19 cellular contexts compared by ENCODE assay signal in genomic region chr22:36745301-36745995, GRCh38. TPM values are rescaled to one million over a fixed set of nuclear protein-coding genes. Genes with fewer than 3 reads are reported as not detected.
"Had no signal": no experiment of that assay in that cellular context is flagged by ENCODE, and none has a peak within 500 bp of the region (broad histone marks: within the 10 kb centered on the region; RNA-seq: fewer than 3 reads in every experiment).

No MANE protein-coding gene starts in this region.

- DNase-seq: activated CD4-positive, alpha-beta T cell treated with anti-CD3 and anti-CD28 coated beads for 1 hour; activated CD4-positive, alpha-beta T cell treated with anti-CD3 and anti-CD28 coated beads, Interleukin-2, amount 50 U/mL, for 4 hours; activated naive CD4-positive, alpha-beta T cell; activated naive CD8-positive, alpha-beta T cell treated with anti-CD3 and anti-CD28 coated beads, Interleukin-2, amount 10 ng/mL, durations not matched to agents 7 days and 5 days; activated T-cell treated with anti-CD3 and anti-CD28 coated beads for 4 hours; anterior cingulate cortex; brain microvascular endothelial cell; left ventricle myocardium inferior; mesenchymal stem cell; naive thymus-derived CD8-positive, alpha-beta T cell; nucleus accumbens; T-helper 1 cell; T1000 had no signal

- H3K9me3 ChIP-seq: left ventricle myocardium inferior, right atrium auricular region had no signal

- H3K4me3 ChIP-seq: left ventricle myocardium inferior, right atrium auricular region had no signal

- H3K27ac ChIP-seq: brain microvascular endothelial cell, left ventricle myocardium inferior, right atrium auricular region had no signal

- H3K4me1 Mint-ChIP-seq: activated naive CD8-positive, alpha-beta T cell treated with anti-CD3 and anti-CD28 coated beads, Interleukin-2, amount 10 ng/mL, durations not matched to agents 7 days and 5 days; naive thymus-derived CD8-positive, alpha-beta T cell had no signal

- ATAC-seq: naive thymus-derived CD8-positive, alpha-beta T cell had no signal

- H3K9me3 Mint-ChIP-seq: activated naive CD8-positive, alpha-beta T cell treated with anti-CD3 and anti-CD28 coated beads, Interleukin-2, amount 10 ng/mL, durations not matched to agents 7 days and 5 days; naive thymus-derived CD8-positive, alpha-beta T cell had no signal

- H3K4me3 Mint-ChIP-seq: activated naive CD8-positive, alpha-beta T cell treated with anti-CD3 and anti-CD28 coated beads, Interleukin-2, amount 10 ng/mL, durations not matched to agents 7 days and 5 days; naive thymus-derived CD8-positive, alpha-beta T cell had no signal

- H3K36me3 Mint-ChIP-seq: activated naive CD8-positive, alpha-beta T cell treated with anti-CD3 and anti-CD28 coated beads, Interleukin-2, amount 10 ng/mL, durations not matched to agents 7 days and 5 days; naive thymus-derived CD8-positive, alpha-beta T cell had no signal

- H3K27me3 ChIP-seq: right atrium auricular region had no signal

- H3K27ac Mint-ChIP-seq: activated naive CD8-positive, alpha-beta T cell treated with anti-CD3 and anti-CD28 coated beads, Interleukin-2, amount 10 ng/mL, durations not matched to agents 7 days and 5 days; naive thymus-derived CD8-positive, alpha-beta T cell; progenitor cell of endocrine pancreas had no signal

- H3K36me3 ChIP-seq: brain microvascular endothelial cell, left ventricle myocardium inferior, right atrium auricular region had no signal

- H3K4me1 ChIP-seq: left ventricle myocardium inferior, right atrium auricular region had no signal

RNA-seq across cellular contexts. Expression of gene CACNG2, which starts 41.9 kb away (rescaled TPM):
- total RNA-seq: activated naive CD8-positive, alpha-beta T cell treated with anti-CD3 and anti-CD28 coated beads, Interleukin-2, amount 10 ng/mL, durations not matched to agents 7 days and 5 days; dermis microvascular lymphatic vessel endothelial cell; kidney epithelial cell; left ventricle myocardium inferior; mucosa of gallbladder; naive thymus-derived CD8-positive, alpha-beta T cell; progenitor cell of endocrine pancreas; right atrium auricular region; urinary bladder had no signal
